In genomic region chr11:82059505-82059904, GRCh38 we compare ENCODE assay signal across 28 cellular contexts.
"Had no signal": no experiment of that assay in that cellular context is flagged by ENCODE, and none has a peak within 500 bp of the region (broad histone marks: within the 10 kb centered on the region; RNA-seq: fewer than 3 reads in every experiment).

No MANE protein-coding gene starts in this region.

- H3K36me3 ChIP-seq: colonic mucosa, esophagus muscularis mucosa, esophagus squamous epithelium, gastrocnemius medialis, gastroesophageal sphincter, heart left ventricle, heart right ventricle had no signal

- H3K27ac ChIP-seq: colonic mucosa, coronary artery, dorsolateral prefrontal cortex, epithelial cell of prostate, esophagus muscularis mucosa, esophagus squamous epithelium, foreskin keratinocyte, gastrocnemius medialis, gastroesophageal sphincter, heart left ventricle, heart right ventricle had no signal

- H3K27me3 ChIP-seq: colonic mucosa, dorsolateral prefrontal cortex, esophagus muscularis mucosa, esophagus squamous epithelium, foreskin keratinocyte, gastrocnemius medialis, gastroesophageal sphincter, heart left ventricle, heart right ventricle had no signal

- FAIRE-seq: colon, endometrium, endothelial cell of umbilical vein, frontal cortex had no signal

- H3K4me1 ChIP-seq: colonic mucosa, esophagus muscularis mucosa, esophagus squamous epithelium, foreskin keratinocyte, gastrocnemius medialis, gastroesophageal sphincter, heart left ventricle, heart right ventricle had no signal

- ATAC-seq: effector memory CD8-positive, alpha-beta T cell; esophagus mucosa; foreskin keratinocyte; gastrocnemius medialis; gastroesophageal sphincter; heart left ventricle; heart right ventricle had no signal

- DNase-seq: colonic mucosa; cortex of kidney; dermis blood vessel endothelial cell; dorsolateral prefrontal cortex; effector CD4-positive, alpha-beta T cell; effector CD8-positive, alpha-beta T cell; effector memory CD4-positive, alpha-beta T cell; effector memory CD8-positive, alpha-beta T cell; endodermal cell; erythroblast; esophagus squamous epithelium; foreskin fibroblast; foreskin keratinocyte; foreskin melanocyte; gastrocnemius medialis; glutamatergic neuron; head of caudate nucleus; heart left ventricle; heart right ventricle had no signal

- H3K4me3 ChIP-seq: colonic mucosa, coronary artery, dorsolateral prefrontal cortex, esophagus muscularis mucosa, esophagus squamous epithelium, gastrocnemius medialis, gastroesophageal sphincter, heart left ventricle, heart right ventricle had no signal

- H3K9me3 ChIP-seq: colonic mucosa, esophagus muscularis mucosa, esophagus squamous epithelium, gastrocnemius medialis, gastroesophageal sphincter had no signal
